Comparison of ENCODE assay signal across 18 cellular contexts in genomic region chr3:116809218-116809617, GRCh38.
"Had no signal": no experiment of that assay in that cellular context is flagged by ENCODE, and none has a peak within 500 bp of the region (broad histone marks: within the 10 kb centered on the region; RNA-seq: fewer than 3 reads in every experiment).

No MANE protein-coding gene starts in this region.

- DNase-seq: activated CD4-positive, alpha-beta T cell treated with anti-CD3 and anti-CD28 coated beads, Interleukin-2, amount 50 U/mL, for 4 hours; activated gamma-delta T cell; colonic mucosa; erythroblast; foreskin melanocyte; kidney; stimulated activated CD4-positive, alpha-beta T cell treated with anti-CD3 and anti-CD28 coated beads, Interleukin-2, amount 100 ng/mL, for 48 hours; stimulated activated naive CD8-positive, alpha-beta T cell treated with anti-CD3 and anti-CD28 coated beads, Interleukin-15, amount 100 ng/mL, for 72 hours; trophoblast cell had no signal

- H3K4me2 ChIP-seq: neural progenitor cell had no signal

- H3K9me3 ChIP-seq: ascending aorta, colonic mucosa, prostate gland, suprapubic skin had no signal

- ATAC-seq: left lobe of liver; stimulated activated naive CD8-positive, alpha-beta T cell treated with anti-CD3 and anti-CD28 coated beads, Interleukin-15, amount 100 ng/mL, for 72 hours had no signal

- H3K27me3 ChIP-seq: ascending aorta, colonic mucosa, neural progenitor cell, right atrium auricular region, suprapubic skin had no signal

- H3K4me3 ChIP-seq: ascending aorta, colonic mucosa, neural progenitor cell, prostate gland, right atrium auricular region, suprapubic skin had no signal

- H3K4me1 Mint-ChIP-seq: activated naive CD4-positive, alpha-beta T cell treated with anti-CD3 and anti-CD28 coated beads, Interleukin-2, amount 50 U/mL, for 24 hours; central memory CD8-positive, alpha-beta T cell; neural progenitor cell; stimulated activated naive CD8-positive, alpha-beta T cell treated with anti-CD3 and anti-CD28 coated beads, Interleukin-15, amount 100 ng/mL, for 72 hours had no signal

- H3K4me3 Mint-ChIP-seq: activated naive CD4-positive, alpha-beta T cell treated with anti-CD3 and anti-CD28 coated beads, Interleukin-2, amount 50 U/mL, for 24 hours; central memory CD8-positive, alpha-beta T cell; neural progenitor cell; stimulated activated naive CD8-positive, alpha-beta T cell treated with anti-CD3 and anti-CD28 coated beads, Interleukin-15, amount 100 ng/mL, for 72 hours had no signal

- H3K4me1 ChIP-seq: ascending aorta, colonic mucosa, prostate gland, right atrium auricular region, suprapubic skin had no signal

- H2AFZ ChIP-seq: neural progenitor cell had no signal

- H3K27me3 Mint-ChIP-seq: activated naive CD4-positive, alpha-beta T cell treated with anti-CD3 and anti-CD28 coated beads, Interleukin-2, amount 50 U/mL, for 24 hours; central memory CD8-positive, alpha-beta T cell; stimulated activated naive CD8-positive, alpha-beta T cell treated with anti-CD3 and anti-CD28 coated beads, Interleukin-15, amount 100 ng/mL, for 72 hours had no signal

- H3K9ac ChIP-seq: neural progenitor cell had no signal

- H3K27ac Mint-ChIP-seq: activated naive CD4-positive, alpha-beta T cell treated with anti-CD3 and anti-CD28 coated beads, Interleukin-2, amount 50 U/mL, for 24 hours; neural progenitor cell; stimulated activated naive CD8-positive, alpha-beta T cell treated with anti-CD3 and anti-CD28 coated beads, Interleukin-15, amount 100 ng/mL, for 72 hours had no signal

- H3K27ac ChIP-seq: ascending aorta, colonic mucosa, neural progenitor cell, prostate gland, right atrium auricular region, suprapubic skin had no signal

- FAIRE-seq: endometrium, kidney had no signal

- H3K36me3 ChIP-seq: ascending aorta, colonic mucosa, neural progenitor cell, prostate gland, right atrium auricular region, suprapubic skin had no signal

- H3K36me3 Mint-ChIP-seq: activated naive CD4-positive, alpha-beta T cell treated with anti-CD3 and anti-CD28 coated beads, Interleukin-2, amount 50 U/mL, for 24 hours; neural progenitor cell had no signal
